16 cellular contexts compared by ENCODE assay signal in the genomic region with DNA sequence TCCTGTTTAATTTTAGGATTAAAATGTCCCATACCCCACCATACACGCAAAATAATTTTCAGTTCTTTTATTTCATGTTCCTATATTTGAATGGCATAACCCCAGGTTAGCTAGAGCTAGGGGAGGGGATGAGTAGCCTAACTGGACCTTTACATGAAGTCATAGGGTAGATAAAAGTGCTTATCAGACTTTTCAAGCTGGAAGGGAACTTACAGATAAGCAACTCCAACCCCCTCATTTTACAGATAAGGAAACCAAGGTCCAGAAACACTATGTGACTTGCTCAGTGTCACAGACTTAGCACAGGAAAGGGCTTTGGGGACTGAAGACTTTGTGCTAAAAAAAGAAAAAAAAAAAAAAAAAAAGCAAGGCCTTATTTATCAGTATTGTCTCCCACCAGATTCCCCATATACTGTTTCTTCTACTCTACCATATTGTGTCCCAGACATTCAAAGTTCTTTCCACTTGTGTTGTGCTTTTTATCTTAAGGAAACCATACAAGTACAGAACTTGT. TPM values are rescaled to one million over a fixed set of nuclear protein-coding genes. Genes with fewer than 3 reads are reported as not detected.
DNase-seq lines count a peak whose midpoint lies in the region; ATAC-seq and TF ChIP-seq lines count a peak whose summit lies in the region.
"Had no signal": no experiment of that assay in that cellular context is flagged by ENCODE, and none has a peak within 500 bp of the region (broad histone marks: within the 10 kb centered on the region; RNA-seq: fewer than 3 reads in every experiment).

No MANE protein-coding gene starts in this region.

- no peak overlapping the region for H4K8ac ChIP-seq in neuronal stem cell (ENCODE audit: low read depth, low read length)

- no peak overlapping the region for H3K4ac ChIP-seq in neuronal stem cell (ENCODE audit: low read length)

- no peak overlapping the region for H3K18ac ChIP-seq in neuronal stem cell (ENCODE audit: low read length)

- no peak overlapping the region for H3K23ac ChIP-seq in neuronal stem cell (ENCODE audit: low read depth, low read length, poor library complexity)

- no peaks in the 10 kb centered on the region for H3K36me3 Mint-ChIP-seq in endothelial cell (ENCODE audit: low read depth, unreplicated experiment)
- no peaks in the 10 kb centered on the region for H3K36me3 Mint-ChIP-seq in activated T-cell treated with anti-CD3 and anti-CD28 coated beads, Interleukin-2, amount 50 U/mL, for 72 hours (ENCODE audit: insufficient read depth in 2 of 2)
- H3K36me3 Mint-ChIP-seq: CD8-positive, alpha-beta T cell had no signal

- H3K4me3 Mint-ChIP-seq in endothelial cell (ENCODE audit: unreplicated experiment) = no peak overlapping the region
- H3K4me3 Mint-ChIP-seq in activated T-cell treated with anti-CD3 and anti-CD28 coated beads, Interleukin-2, amount 50 U/mL, for 72 hours = no peak overlapping the region
- H3K4me3 Mint-ChIP-seq: CD8-positive, alpha-beta T cell had no signal

- no peaks in the 10 kb centered on the region for H3K9me3 ChIP-seq in neuronal stem cell (replicated peaks in 1 of 2; ENCODE audit: control insufficient read depth in 2 of 2, insufficient read depth in 1 of 2, low read depth in 1 of 2, low read length in 2 of 2)
- H3K9me3 ChIP-seq: BLaER1, SK-N-SH had no signal

- H3K4me2 ChIP-seq in neuronal stem cell (ENCODE audit: insufficient read depth, low read length, poor library complexity, severe bottlenecking) = no peak overlapping the region
- H3K4me2 ChIP-seq: BLaER1, SK-N-SH had no signal

- H3K79me1 ChIP-seq in neuronal stem cell (ENCODE audit: low read depth, low read length) = no peaks in the 10 kb centered on the region

- no peak overlapping the region for H2BK120ac ChIP-seq in neuronal stem cell (ENCODE audit: low read depth, low read length)

- ATAC-seq in activated T-cell treated with anti-CD3 and anti-CD28 coated beads, Interleukin-2, amount 50 U/mL, for 72 hours (replicated peaks in 1 of 2) = no peak
- ATAC-seq in GM18909 (IDR thresholded peaks at IDR 0.05; ENCODE audit: poor library complexity, unreplicated experiment) = no peak
- ATAC-seq: CD8-positive, alpha-beta T cell had no signal

- peaks cover 0 to 7% of the 10 kb centered on the region in 2 donors for H3K4me1 ChIP-seq in neuronal stem cell (ENCODE audit: control insufficient read depth in 2 of 2, insufficient read depth in 1 of 2, low read depth in 1 of 2, low read length in 2 of 2)

- peaks cover 28% of the 10 kb centered on the region for H3K4me1 Mint-ChIP-seq in endothelial cell (ENCODE audit: unreplicated experiment)
- no peaks in the 10 kb centered on the region for H3K4me1 Mint-ChIP-seq in activated T-cell treated with anti-CD3 and anti-CD28 coated beads, Interleukin-2, amount 50 U/mL, for 72 hours (ENCODE audit: low read depth)

- no peaks in the 10 kb centered on the region for H3K27me3 Mint-ChIP-seq in endothelial cell (ENCODE audit: unreplicated experiment)
- H3K27me3 Mint-ChIP-seq in activated T-cell treated with anti-CD3 and anti-CD28 coated beads, Interleukin-2, amount 50 U/mL, for 72 hours (ENCODE audit: low read depth) = no peaks in the 10 kb centered on the region

- no peak overlapping the region for H3K27ac ChIP-seq in neuronal stem cell (replicated peaks; ENCODE audit: low read length)
- H3K27ac ChIP-seq: BLaER1 had no signal

- no peaks in the 10 kb centered on the region for H3K36me3 ChIP-seq in neuronal stem cell (replicated peaks in 1 of 2; ENCODE audit: control insufficient read depth in 2 of 2, insufficient read depth in 2 of 2, low read length in 2 of 2)
- H3K36me3 ChIP-seq: BLaER1 had no signal

- peak overlapping the region; percentile 24 for H2AFZ ChIP-seq in neuronal stem cell (ENCODE audit: low read length)

- DNase-seq in GDM1 (lab: John Stamatoyannopoulos, UW) (peak; percentile 30), OCI-M1 (lab: John Stamatoyannopoulos, UW) (peak; percentile 93), endothelial cell (ENCODE audit: low spot score) (no peak), neuronal stem cell (ENCODE audit: low spot score) (no peak), C1 segment of cervical spinal cord (lab: John Stamatoyannopoulos, UW) (no peak)
- no peak for DNase-seq in activated T-cell treated with anti-CD3 and anti-CD28 coated beads, Interleukin-2, amount 50 U/mL, for 72 hours
- DNase-seq: CD8-positive, alpha-beta T cell; DMS79; NCI-H1092 treated with DMSO at 0.1 percent for 48 hours; NCI-H2081; NCI-H748 treated with DMSO at 0.1 percent for 48 hours; NK-92 treated with Interleukin-12 subunit alpha and Interleukin-12 subunit beta, amount 100 ng/mL, for 24 hours; SHP77 treated with DMSO at 0.1 percent for 48 hours; SK-N-SH had no signal

- WGBS in neuronal stem cell (ENCODE audit: extremely low coverage in 2 of 2, insufficient read length in 2 of 2, insufficient replicate concordance in 1 of 2), 2 donors = no CpG with 5 or more reads among the region's 1 CpG

- H2AK5ac ChIP-seq in neuronal stem cell (ENCODE audit: low read depth, low read length) = no peak overlapping the region

- no peak overlapping the region for H3K9ac ChIP-seq in neuronal stem cell (ENCODE audit: low read depth, low read length, poor library complexity)
- H3K9ac ChIP-seq: BLaER1, SK-N-SH had no signal

- no peak overlapping the region for H3K4me3 ChIP-seq in neuronal stem cell (ENCODE audit: low read length in 2 of 2)
- H3K4me3 ChIP-seq: BLaER1 had no signal

- H2BK15ac ChIP-seq in neuronal stem cell (ENCODE audit: low read length) = no peak overlapping the region

- peak overlapping the region; percentile 72 for H3K27ac Mint-ChIP-seq in endothelial cell (ENCODE audit: unreplicated experiment)
- H3K27ac Mint-ChIP-seq in activated T-cell treated with anti-CD3 and anti-CD28 coated beads, Interleukin-2, amount 50 U/mL, for 72 hours = no peak overlapping the region
- H3K27ac Mint-ChIP-seq: CD8-positive, alpha-beta T cell had no signal

- no peak overlapping the region for H3K14ac ChIP-seq in neuronal stem cell (ENCODE audit: low read length)

- no peak overlapping the region for H4K91ac ChIP-seq in neuronal stem cell (ENCODE audit: low read depth, low read length, poor library complexity)

- no peak for TF ChIP-seq CTCF in endothelial cell (IDR thresholded peaks at IDR 0.05; ENCODE audit: unreplicated experiment)

- H3K27me3 ChIP-seq in neuronal stem cell (ENCODE audit: control insufficient read depth in 3 of 3, insufficient read depth in 3 of 3, low read depth in 1 of 3, low read length in 3 of 3) = no peaks in the 10 kb centered on the region
- H3K27me3 ChIP-seq: BLaER1 had no signal

- H2BK5ac ChIP-seq in neuronal stem cell (ENCODE audit: low read length) = no peak overlapping the region

- H3K9me3 Mint-ChIP-seq in endothelial cell (ENCODE audit: unreplicated experiment) = no peaks in the 10 kb centered on the region
- peaks cover 0 to 1% of the 10 kb centered on the region in 2 donors for H3K9me3 Mint-ChIP-seq in activated T-cell treated with anti-CD3 and anti-CD28 coated beads, Interleukin-2, amount 50 U/mL, for 72 hours
- H3K9me3 Mint-ChIP-seq: CD8-positive, alpha-beta T cell had no signal

- no peak overlapping the region for H2BK12ac ChIP-seq in neuronal stem cell (ENCODE audit: low read length)

RNA-seq across cellular contexts. Expression of a gene that starts 10.6 kb away (rescaled TPM):
- total RNA-seq in endothelial cell (ENCODE audit: unreplicated experiment) = 67.0 TPM
- polyA plus RNA-seq in neuronal stem cell (2013, experiment 1 of 2) = 3.5 TPM
- 3.1 TPM for polyA plus RNA-seq in neuronal stem cell (2013, experiment 2 of 2)
- 10 to 100 TPM; 32.2 to 43.2 TPM for total RNA-seq in activated T-cell treated with anti-CD3 and anti-CD28 coated beads, Interleukin-2, amount 50 U/mL, for 72 hours

Comparison
In these comparisons a context has a peak if more than half of its experiments do, and no peak if none do; other contexts are left out.
1. DNase-seq: peak in GDM1 (single experiment) and OCI-M1 (single experiment); none in endothelial cell (single experiment), neuronal stem cell (single experiment), C1 segment of cervical spinal cord (0 of 14) and activated T-cell treated with anti-CD3 and anti-CD28 coated beads, Interleukin-2, amount 50 U/mL, for 72 hours (0 of 2).